1 cellular context compared by ENCODE assay signal in genomic region chr5:148826082-148826971, GRCh38.
TF ChIP-seq lines count a peak whose summit lies in the region.

Gene ADRB2 (plus strand): TSS chr5:148826611. CDS start chr5:148826832, 221 bp downstream.

TF ChIP-seq in WTC11, 78 proteins besides CTCF, POLR2A, EP300 and RAD21 (continued from another document):
- TF ChIP-seq ARID4B (CRISPR knock-in tag; IDR thresholded peaks at IDR 0.05; ENCODE audit: borderline replicate concordance) (peak; percentile 62; the same call in 1 of the 2 replicates), ZNF281 (CRISPR knock-in tag; IDR thresholded peaks at IDR 0.05) (peak; percentile 76), MAX (CRISPR knock-in tag; IDR thresholded peaks at IDR 0.05) (peak; percentile 91), GRHL2 (CRISPR knock-in tag; IDR thresholded peaks at IDR 0.05; ENCODE audit: insufficient replicate concordance, severe bottlenecking) (no peak), ZBTB43 (CRISPR knock-in tag; IDR thresholded peaks at IDR 0.05) (no peak), NFYB (CRISPR knock-in tag; conservative IDR thresholded peaks at IDR 0.05; ENCODE audit: low read depth) (0 out of 2 replicates have a peak, but pooled peaks have one; percentile 32), ZBTB21 (CRISPR knock-in tag; IDR thresholded peaks at IDR 0.05; ENCODE audit: borderline replicate concordance) (no peak)
- TF ChIP-seq, protein P1, sequence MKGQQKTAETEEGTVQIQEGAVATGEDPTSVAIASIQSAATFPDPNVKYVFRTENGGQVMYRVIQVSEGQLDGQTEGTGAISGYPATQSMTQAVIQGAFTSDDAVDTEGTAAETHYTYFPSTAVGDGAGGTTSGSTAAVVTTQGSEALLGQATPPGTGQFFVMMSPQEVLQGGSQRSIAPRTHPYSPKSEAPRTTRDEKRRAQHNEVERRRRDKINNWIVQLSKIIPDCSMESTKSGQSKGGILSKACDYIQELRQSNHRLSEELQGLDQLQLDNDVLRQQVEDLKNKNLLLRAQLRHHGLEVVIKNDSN (CRISPR knock-in tag; IDR thresholded peaks at IDR 0.05), result no peak
- TF ChIP-seq, protein P2, sequence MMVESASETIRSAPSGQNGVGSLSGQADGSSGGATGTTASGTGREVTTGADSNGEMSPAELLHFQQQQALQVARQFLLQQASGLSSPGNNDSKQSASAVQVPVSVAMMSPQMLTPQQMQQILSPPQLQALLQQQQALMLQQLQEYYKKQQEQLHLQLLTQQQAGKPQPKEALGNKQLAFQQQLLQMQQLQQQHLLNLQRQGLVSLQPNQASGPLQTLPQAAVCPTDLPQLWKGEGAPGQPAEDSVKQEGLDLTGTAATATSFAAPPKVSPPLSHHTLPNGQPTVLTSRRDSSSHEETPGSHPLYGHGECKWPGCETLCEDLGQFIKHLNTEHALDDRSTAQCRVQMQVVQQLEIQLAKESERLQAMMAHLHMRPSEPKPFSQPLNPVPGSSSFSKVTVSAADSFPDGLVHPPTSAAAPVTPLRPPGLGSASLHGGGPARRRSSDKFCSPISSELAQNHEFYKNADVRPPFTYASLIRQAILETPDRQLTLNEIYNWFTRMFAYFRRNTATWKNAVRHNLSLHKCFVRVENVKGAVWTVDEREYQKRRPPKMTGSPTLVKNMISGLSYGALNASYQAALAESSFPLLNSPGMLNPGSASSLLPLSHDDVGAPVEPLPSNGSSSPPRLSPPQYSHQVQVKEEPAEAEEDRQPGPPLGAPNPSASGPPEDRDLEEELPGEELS (CRISPR knock-in tag; IDR thresholded peaks at IDR 0.05), result 0 out of 2 replicates have a peak, but pooled peaks have one; percentile 75
